In genomic region chr4:78661086-78661690, GRCh38 we compare ENCODE assay signal across 11 cellular contexts.
DNase-seq lines count a peak whose midpoint lies in the region; ATAC-seq and TF ChIP-seq lines count a peak whose summit lies in the region.
"Had no signal": no experiment of that assay in that cellular context is flagged by ENCODE, and none has a peak within 500 bp of the region (broad histone marks: within the 10 kb centered on the region; RNA-seq: fewer than 3 reads in every experiment).

No MANE protein-coding gene starts in this region.

- 60% methylated on average over 1 of the region's 3 CpGs; no CpG with 5 or more reads in 1 of the 2 experiments for WGBS in mesodermal cell (ENCODE audit: insufficient coverage in 2 of 2), 2 experiments

- no peak for ATAC-seq in activated T-cell treated with anti-CD3 and anti-CD28 coated beads, Interleukin-2, amount 50 U/mL, for 4 hours

- H3K4me1 ChIP-seq in KMS-11 (ENCODE audit: low read depth, poor library complexity, severe bottlenecking) (peaks cover 64% of the 10 kb centered on the region), mesodermal cell (ENCODE audit: control insufficient read depth, insufficient read depth, low read length, poor library complexity, severe bottlenecking) (peaks cover 44% of the 10 kb centered on the region)

- no peak overlapping the region for H3K4me3 ChIP-seq in KMS-11 (IDR thresholded peaks at IDR 0.05; ENCODE audit: insufficient read depth, low read depth, low read length)
- H3K4me3 ChIP-seq in mesodermal cell (ENCODE audit: extremely low read depth, insufficient read depth, low read length, poor library complexity, severe bottlenecking): no peak overlapping the region

- no peak overlapping the region for H3K4me3 Mint-ChIP-seq in activated T-cell treated with anti-CD3 and anti-CD28 coated beads, Interleukin-2, amount 50 U/mL, for 4 hours
- H3K4me3 Mint-ChIP-seq: activated naive CD8-positive, alpha-beta T cell; WTC11 had no signal

- H3K79me2 ChIP-seq in KMS-11 (ENCODE audit: insufficient read depth, low read depth): no peaks in the 10 kb centered on the region

- peaks cover 6% of the 10 kb centered on the region for H3K27me3 Mint-ChIP-seq in activated T-cell treated with anti-CD3 and anti-CD28 coated beads, Interleukin-2, amount 50 U/mL, for 4 hours (ENCODE audit: low read depth)
- H3K27me3 Mint-ChIP-seq: activated naive CD8-positive, alpha-beta T cell had no signal

- H3K36me3 Mint-ChIP-seq in activated T-cell treated with anti-CD3 and anti-CD28 coated beads, Interleukin-2, amount 50 U/mL, for 4 hours (ENCODE audit: insufficient read depth): no peaks in the 10 kb centered on the region
- H3K36me3 Mint-ChIP-seq: activated naive CD8-positive, alpha-beta T cell; WTC11 had no signal

- TF ChIP-seq CTCF in KMS-11 (conservative IDR thresholded peaks at IDR 0.05; ENCODE audit: low read depth, low read length): no peak

- H3K27me3 ChIP-seq in KMS-11 (ENCODE audit: insufficient read depth, low read depth): no peaks in the 10 kb centered on the region

- peak overlapping the region; percentile 50 for H3K4me2 ChIP-seq in KMS-11

- no peaks in the 10 kb centered on the region for H3K9me3 ChIP-seq in mesodermal cell (ENCODE audit: control insufficient read depth, low read length)

- peaks cover 38% of the 10 kb centered on the region for H3K4me1 Mint-ChIP-seq in activated T-cell treated with anti-CD3 and anti-CD28 coated beads, Interleukin-2, amount 50 U/mL, for 4 hours (ENCODE audit: low read depth)

- 0 out of 2 replicates have a peak overlapping the region, but pooled peaks have one; percentile 8 for H2AFZ ChIP-seq in KMS-11 (ENCODE audit: low read depth)

- H3K27ac ChIP-seq in KMS-11 (peak overlapping the region; percentile 58), caudate nucleus (ENCODE audit: low read depth, low read length) (peak overlapping the region; percentile 79), mesodermal cell (ENCODE audit: low read depth, low read length, severe bottlenecking) (peak overlapping the region; percentile 39), temporal lobe (ENCODE audit: low read depth, low read length) (peak overlapping the region; percentile 23)

- DNase-seq in caudate nucleus (lab: John Stamatoyannopoulos, UW) (no peak), activated T-cell treated with anti-CD3 and anti-CD28 coated beads for 4 hours (no peak), Ammon's horn (ENCODE audit: low spot score) (no peak)
- no peak for DNase-seq in activated T-cell treated with anti-CD3 and anti-CD28 coated beads, Interleukin-2, amount 50 U/mL, for 4 hours
- DNase-seq: MM.1S; NK-92 treated with Interleukin-12 subunit alpha and Interleukin-12 subunit beta, amount 100 ng/mL, for 24 hours had no signal

- no peaks in the 10 kb centered on the region for H3K9me3 Mint-ChIP-seq in activated T-cell treated with anti-CD3 and anti-CD28 coated beads, Interleukin-2, amount 50 U/mL, for 4 hours
- H3K9me3 Mint-ChIP-seq: WTC11 had no signal

- no peaks in the 10 kb centered on the region for H4K20me1 ChIP-seq in KMS-11 (ENCODE audit: insufficient read depth)

- no peak overlapping the region for H3K9ac ChIP-seq in KMS-11

- H3K36me3 ChIP-seq in KMS-11 (ENCODE audit: insufficient read depth) (no peaks in the 10 kb centered on the region), mesodermal cell (ENCODE audit: control insufficient read depth, insufficient read depth, low read length) (no peaks in the 10 kb centered on the region)

Comparison
In these comparisons a context has a peak if more than half of its experiments do, and no peak if none do; other contexts are left out.
1. H3K27ac ChIP-seq: peak in every context shown above with its lines; median percentile 79 in caudate nucleus; 58 in KMS-11; 39 in mesodermal cell; 23 in temporal lobe.